19 cellular contexts compared by ENCODE assay signal in genomic region chr20:23083553-23084220, GRCh38. TPM values are rescaled to one million over a fixed set of nuclear protein-coding genes. Genes with fewer than 3 reads are reported as not detected.
A peak's percentile ranks its signal among the peaks of the same experiment; 100 is the strongest.
DNase-seq lines count a peak whose midpoint lies in the region; ATAC-seq, FAIRE-seq and TF ChIP-seq lines count a peak whose summit lies in the region.
"Had no signal": no experiment of that assay in that cellular context is flagged by ENCODE, and none has a peak within 500 bp of the region (broad histone marks: within the 10 kb centered on the region; RNA-seq: fewer than 3 reads in every experiment).

No MANE protein-coding gene starts in this region.

- WGBS in A549 (ENCODE audit: missing lambda C conversion rate): 77% methylated on average over 15 of the region's 15 CpGs
- 87% methylated on average over 14 of the region's 15 CpGs for WGBS in esophagus muscularis mucosa
- 82 to 90% methylated on average over 15 of the region's 15 CpGs for WGBS in aorta, 2 donors

- TF ChIP-seq RAD21 in A549 (conservative IDR thresholded peaks at IDR 0.05 in 1 of 2, IDR thresholded peaks at IDR 0.05 in 1 of 2): no peak

- H3K36me3 ChIP-seq in esophagus muscularis mucosa: peaks cover 0 to 10% (median 0%) of the 10 kb centered on the region in 4 donors
- no peaks in the 10 kb centered on the region for H3K36me3 ChIP-seq in rectal smooth muscle tissue (ENCODE audit: control insufficient read depth, insufficient read depth, low read length)
- no peaks in the 10 kb centered on the region for H3K36me3 ChIP-seq in aorta (ENCODE audit: control insufficient read depth in 1 of 2, insufficient read depth in 2 of 2, low read length in 1 of 2)

- peak; percentile 32 for FAIRE-seq in A549 (lab: Jason Lieb, UNC)
- FAIRE-seq: GM12891, K562 had no signal

- no peak for TF ChIP-seq POLR2A in A549 (IDR thresholded peaks at IDR 0.05; ENCODE audit: low read length)
- no peak for TF ChIP-seq POLR2A in esophagus muscularis mucosa (IDR thresholded peaks at IDR 0.05; ENCODE audit: low read depth)

- DNase-seq in A549 (ENCODE audit: low read depth in 1 of 2, low spot score in 1 of 2) (no peak), HL-60 (ENCODE audit: low read depth in 1 of 2, low spot score in 1 of 2) (no peak), esophagus muscularis mucosa (ENCODE audit: extremely low spot score) (no peak), NCI-H2029 (lab: John Stamatoyannopoulos, UW) (no peak), DMS 273 (lab: John Stamatoyannopoulos, UW; ENCODE audit: unreplicated experiment) (no peak), aorta (no peak), hepatic stellate cell (ENCODE audit: low spot score) (no peak)
- DNase-seq: activated CD8-positive, alpha-beta memory T cell treated with anti-CD3 and anti-CD28 coated beads, Interleukin-2, amount 10 ng/mL, durations not matched to agents 7 days and 5 days; cortex of kidney; DND-41; foreskin melanocyte; kidney glomerular epithelial cell; NCI-H2081 treated with DMSO at 0.1 percent for 48 hours; SHP77 treated with DMSO at 0.1 percent for 48 hours; stimulated activated CD4-positive, alpha-beta T cell treated with anti-CD3 and anti-CD28 coated beads, Interleukin-15, amount 100 ng/mL, for 24 hours had no signal

- intact Hi-C loops in esophagus muscularis mucosa (cut with DNase I): no loop called here
- intact Hi-C loops in aorta (cut with DNase I): no loop called here

- no peak overlapping the region for H3K9ac ChIP-seq in rectal smooth muscle tissue (ENCODE audit: low read length)

- no peaks in the 10 kb centered on the region for H3K4me1 ChIP-seq in A549
- H3K4me1 ChIP-seq in esophagus muscularis mucosa: peaks cover 23 to 50% (median 41%) of the 10 kb centered on the region in 4 donors
- H3K4me1 ChIP-seq in rectal smooth muscle tissue (ENCODE audit: control insufficient read depth, insufficient read depth, low read length): no peaks in the 10 kb centered on the region
- peaks cover 0 to 2% of the 10 kb centered on the region in 2 donors for H3K4me1 ChIP-seq in aorta (ENCODE audit: control insufficient read depth in 1 of 2, insufficient read depth in 2 of 2, low read length in 2 of 2)

- H3K4me2 ChIP-seq in A549: no peak overlapping the region

- no peak for TF ChIP-seq EP300 in A549 (IDR thresholded peaks at IDR 0.05)
- no peak for TF ChIP-seq EP300 in esophagus muscularis mucosa (IDR thresholded peaks at IDR 0.05)

- H3K27ac ChIP-seq in A549: no peak overlapping the region
- H3K27ac ChIP-seq in HL-60 (replicated peaks): peak overlapping the region; percentile 47; the same call in 1 of the 2 replicates
- H3K27ac ChIP-seq in esophagus muscularis mucosa (replicated peaks in 1 of 4): peak overlapping the region; percentile 73 to 84 (median 81)
- peak overlapping the region; percentile 12 for H3K27ac ChIP-seq in rectal smooth muscle tissue (ENCODE audit: low read depth, low read length)
- no peak overlapping the region for H3K27ac ChIP-seq in aorta (ENCODE audit: low read depth in 1 of 2, low read length in 2 of 2)

- CTCF ChIA-PET in A549 (lab: Yijun Ruan, JAX): interaction anchor here (0.6 to 1.2 kb wide), 3 partner anchors 256 to 475 kb away, joined by 3 to 5 read pairs (median 5); no protein-coding TSS in a partner anchor

- H3K27me3 ChIP-seq in HL-60 (ENCODE audit: insufficient read depth, poor library complexity, severe bottlenecking) (no peaks in the 10 kb centered on the region), esophagus muscularis mucosa (no peaks in the 10 kb centered on the region), rectal smooth muscle tissue (ENCODE audit: control insufficient read depth, insufficient read depth, low read length) (no peaks in the 10 kb centered on the region), aorta (ENCODE audit: control insufficient read depth in 1 of 2, insufficient read depth in 2 of 2, low read length in 1 of 2) (no peaks in the 10 kb centered on the region)

- H3K9me3 ChIP-seq in A549 (no peaks in the 10 kb centered on the region), esophagus muscularis mucosa (no peaks in the 10 kb centered on the region), aorta (ENCODE audit: control insufficient read depth, low read length) (no peaks in the 10 kb centered on the region)

- H3K4me3 ChIP-seq in A549: no peak overlapping the region
- H3K4me3 ChIP-seq in HL-60 (replicated peaks; ENCODE audit: insufficient read depth, low read length): no peak overlapping the region
- peak overlapping the region; percentile 47 to 57 (median 47) for H3K4me3 ChIP-seq in esophagus muscularis mucosa
- H3K4me3 ChIP-seq in rectal smooth muscle tissue (ENCODE audit: low read length): peak overlapping the region; percentile 44
- H3K4me3 ChIP-seq in aorta (ENCODE audit: low read length in 2 of 2): no peak overlapping the region
- H3K4me3 ChIP-seq: K562 had no signal

- ATAC-seq in A549: no peak
- no peak for ATAC-seq in aorta (ENCODE audit: low FRiP score)
- ATAC-seq: activated CD8-positive, alpha-beta memory T cell treated with anti-CD3 and anti-CD28 coated beads, Interleukin-2, amount 10 ng/mL, durations not matched to agents 7 days and 5 days; activated naive CD4-positive, alpha-beta T cell treated with anti-CD3 and anti-CD28 coated beads, Interleukin-2, amount 50 U/mL, for 72 hours; K562 had no signal

- POLR2A ChIA-PET in A549 (lab: Yijun Ruan, JAX): no interaction called here

- TF ChIP-seq CTCF in A549 (IDR thresholded peaks at IDR 0.05) (no peak), HL-60 (IDR thresholded peaks at IDR 0.05; ENCODE audit: insufficient read depth, low read length) (no peak), esophagus muscularis mucosa (IDR thresholded peaks at IDR 0.05) (no peak)

TF ChIP-seq in A549, 52 proteins besides CTCF, POLR2A, EP300 and RAD21 (continues in another document):
- no peak for TF ChIP-seq REST (IDR thresholded peaks at IDR 0.05)
- no peak for TF ChIP-seq MAZ (IDR thresholded peaks at IDR 0.05; ENCODE audit: borderline replicate concordance, low read depth, low read length)
- TF ChIP-seq, protein P1, sequence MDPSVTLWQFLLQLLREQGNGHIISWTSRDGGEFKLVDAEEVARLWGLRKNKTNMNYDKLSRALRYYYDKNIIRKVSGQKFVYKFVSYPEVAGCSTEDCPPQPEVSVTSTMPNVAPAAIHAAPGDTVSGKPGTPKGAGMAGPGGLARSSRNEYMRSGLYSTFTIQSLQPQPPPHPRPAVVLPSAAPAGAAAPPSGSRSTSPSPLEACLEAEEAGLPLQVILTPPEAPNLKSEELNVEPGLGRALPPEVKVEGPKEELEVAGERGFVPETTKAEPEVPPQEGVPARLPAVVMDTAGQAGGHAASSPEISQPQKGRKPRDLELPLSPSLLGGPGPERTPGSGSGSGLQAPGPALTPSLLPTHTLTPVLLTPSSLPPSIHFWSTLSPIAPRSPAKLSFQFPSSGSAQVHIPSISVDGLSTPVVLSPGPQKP (IDR thresholded peaks at IDR 0.05; ENCODE audit: low read depth, low read length): no peak
- no peak for TF ChIP-seq FOXS1 (CRISPR knock-in tag; IDR thresholded peaks at IDR 0.05)

RNA-seq across cellular contexts. Expression of gene CD93, which starts 2.4 kb away (rescaled TPM):
- polyA plus RNA-seq in A549 (2011; rRNA removed) (not detected in 2 replicates), A549 (2017; fragmentation: RNase III; extraction: RNeasy Plus Mini Kit Qiagen cat#74134 plus additional on column Dnase treatment) (not detected in 3 replicates), aorta (1 to 10 TPM; 5.7 to 8.4 TPM)
- polyA plus RNA-seq in A549 (2012; cell fraction: cytosol; rRNA removed): not detected in 2 replicates
- polyA plus RNA-seq in A549 (2012; cell fraction: nucleus; rRNA removed): not detected in 2 replicates
- not detected in 2 replicates for polyA minus RNA-seq in A549 (2011; rRNA and poly(A)+ RNA removed)
- total RNA-seq in esophagus muscularis mucosa (10 to 100 TPM; 24.5 to 80.7 (median 66.0) TPM), aorta (100 to 1,000 TPM; 123 to 160 TPM)

RNA-seq across cellular contexts. Expression of gene THBD, which starts 34.2 kb away (rescaled TPM):
- 26.8 and 29.6 TPM in 2 replicates for polyA plus RNA-seq in A549 (2011; rRNA removed)
- 16.5 and 21.6 TPM in 2 replicates for polyA plus RNA-seq in A549 (2012; cell fraction: cytosol; rRNA removed)
- 40.4 and 67.1 TPM in 2 replicates for polyA plus RNA-seq in A549 (2012; cell fraction: nucleus; rRNA removed)
- 19.1 to 28.1 TPM (median 25.8 TPM) in 3 replicates for polyA plus RNA-seq in A549 (2017; fragmentation: RNase III; extraction: RNeasy Plus Mini Kit Qiagen cat#74134 plus additional on column Dnase treatment)
- polyA minus RNA-seq in A549 (2011; rRNA and poly(A)+ RNA removed): 9.7 and 9.9 TPM in 2 replicates
- total RNA-seq in esophagus muscularis mucosa: 100 to 1,000 TPM in 1 of 4 donors, 10 to 100 TPM in 3; 22.4 to 206 (median 47.3) TPM
- total RNA-seq in aorta: 10 to 100 TPM; 54.0 to 79.8 TPM
- polyA plus RNA-seq in aorta: 10 to 100 TPM in 1 of 2 donors, 1 to 10 TPM in 1; 8.5 to 53.3 TPM
- total RNA-seq: activated CD8-positive, alpha-beta memory T cell treated with anti-CD3 and anti-CD28 coated beads, Interleukin-2, amount 10 ng/mL, durations not matched to agents 7 days and 5 days; activated naive CD4-positive, alpha-beta T cell treated with anti-CD3 and anti-CD28 coated beads, Interleukin-2, amount 50 U/mL, for 72 hours had no signal

RNA-seq across cellular contexts. Expression of gene SSTR4, which starts 48.6 kb away (rescaled TPM):
- polyA plus RNA-seq in A549 (2011; rRNA removed): 0.07 TPM in 1 of 2 replicates, not detected in the other
- 0.06 and 0.07 TPM in 2 replicates for polyA plus RNA-seq in A549 (2012; cell fraction: cytosol; rRNA removed)
- 0.24 TPM in 1 of 2 replicates, not detected in the other for polyA plus RNA-seq in A549 (2012; cell fraction: nucleus; rRNA removed)
- polyA plus RNA-seq in A549 (2017; fragmentation: RNase III; extraction: RNeasy Plus Mini Kit Qiagen cat#74134 plus additional on column Dnase treatment): 0.08 TPM in 2 of 3 replicates, not detected in the other
- polyA minus RNA-seq in A549 (2011; rRNA and poly(A)+ RNA removed): not detected in 2 replicates
- total RNA-seq in esophagus muscularis mucosa: not detected
- total RNA-seq in aorta: not detected
- not detected for polyA plus RNA-seq in aorta
- total RNA-seq: activated CD8-positive, alpha-beta memory T cell treated with anti-CD3 and anti-CD28 coated beads, Interleukin-2, amount 10 ng/mL, durations not matched to agents 7 days and 5 days; activated naive CD4-positive, alpha-beta T cell treated with anti-CD3 and anti-CD28 coated beads, Interleukin-2, amount 50 U/mL, for 72 hours; K562 had no signal
- polyA plus RNA-seq: K562 had no signal

Comparison
In these comparisons a context has a peak if more than half of its experiments do, and no peak if none do; other contexts are left out.
1. H3K27ac ChIP-seq: peak in HL-60 (single experiment), esophagus muscularis mucosa (4 of 4) and rectal smooth muscle tissue (single experiment); none in A549 (0 of 2) and aorta (0 of 2).
2. H3K4me3 ChIP-seq: peak in esophagus muscularis mucosa (4 of 4) and rectal smooth muscle tissue (single experiment); none in A549 (single experiment), HL-60 (single experiment) and aorta (0 of 2).